Comparison of ENCODE assay signal across 11 cellular contexts in genomic region chr10:80133221-80133620, GRCh38. TPM values are rescaled to one million over a fixed set of nuclear protein-coding genes. Genes with fewer than 3 reads are reported as not detected.
DNase-seq lines count a peak whose midpoint lies in the region; ATAC-seq and TF ChIP-seq lines count a peak whose summit lies in the region.
"Had no signal": no experiment of that assay in that cellular context is flagged by ENCODE, and none has a peak within 500 bp of the region (broad histone marks: within the 10 kb centered on the region; RNA-seq: fewer than 3 reads in every experiment).

No MANE protein-coding gene starts in this region.

- WGBS in mesendoderm (ENCODE audit: extremely low coverage, insufficient coverage, low lambda C conversion rate), result no CpG with 5 or more reads among the region's 6 CpGs

- intact Hi-C loops in PC-3 (cut with micrococcal nuclease), result no loop called here
- intact Hi-C loops in activated CD4-positive, alpha-beta T cell treated with anti-CD3 and anti-CD28 coated beads, Interleukin-2, amount 10 ng/mL, durations not matched to agents 24 days and 14 days (cut with micrococcal nuclease), result loop anchor here (5.0 kb wide), 1 partner anchor 76 kb away; no protein-coding TSS in a partner anchor

- H3K4ac ChIP-seq in mesendoderm (ENCODE audit: low read depth, low read length), result no peak overlapping the region

- no peak overlapping the region for H3K4me3 Mint-ChIP-seq in activated CD4-positive, alpha-beta T cell treated with anti-CD3 and anti-CD28 coated beads, Interleukin-2, amount 10 ng/mL, durations not matched to agents 24 days and 14 days
- H3K4me3 Mint-ChIP-seq: activated naive CD4-positive, alpha-beta T cell treated with anti-CD3 and anti-CD28 coated beads, Interleukin-2, amount 50 U/mL, for 24 hours had no signal

- TF ChIP-seq CTCF in PC-3 (conservative IDR thresholded peaks at IDR 0.05; ENCODE audit: low read depth, low read length) (no peak), thoracic aorta (IDR thresholded peaks at IDR 0.05) (no peak)

- peak overlapping the region; percentile 13 for H4K8ac ChIP-seq in mesendoderm (ENCODE audit: low read depth, low read length)

- ATAC-seq in PC-3, result no peak
- peak; percentile 39 for ATAC-seq in esophagus mucosa
- ATAC-seq in thoracic aorta (ENCODE audit: insufficient number of reproducible peaks, low FRiP score, low read depth), result no peak
- ATAC-seq: stimulated activated naive B cell treated with anti-CD40 and anti-IgM and Interleukin-4, amounts not matched to agents 10 μg/mL and 1 μg/mL and 100 μg/mL, for 72 hours had no signal

- H3K27ac Mint-ChIP-seq in activated CD4-positive, alpha-beta T cell treated with anti-CD3 and anti-CD28 coated beads, Interleukin-2, amount 10 ng/mL, durations not matched to agents 24 days and 14 days, result no peak overlapping the region
- H3K27ac Mint-ChIP-seq: activated naive CD4-positive, alpha-beta T cell treated with anti-CD3 and anti-CD28 coated beads, Interleukin-2, amount 50 U/mL, for 24 hours; stimulated activated naive B cell treated with anti-CD40 and anti-IgM and Interleukin-4, amounts not matched to agents 10 μg/mL and 1 μg/mL and 100 μg/mL, for 72 hours had no signal

- H2BK15ac ChIP-seq in mesendoderm (replicated peaks; ENCODE audit: low read depth), result no peak overlapping the region

- no peaks in the 10 kb centered on the region for H3K79me1 ChIP-seq in mesendoderm (ENCODE audit: low read length)

- H4K5ac ChIP-seq in mesendoderm (ENCODE audit: low read length), result no peak overlapping the region

- CTCF ChIA-PET in PC-3 (lab: Charles Lee), result interaction anchor here (1.4 kb wide), 1 partner anchor 89 kb away, joined by 4 read pairs; no protein-coding TSS in a partner anchor

- H3K4me2 ChIP-seq in PC-3 (ENCODE audit: low read length) (peak overlapping the region; percentile 86), mesendoderm (ENCODE audit: low read length) (no peak overlapping the region)

- no peaks in the 10 kb centered on the region for H4K20me1 ChIP-seq in PC-3 (ENCODE audit: low read length)

- no peaks in the 10 kb centered on the region for H3K79me2 ChIP-seq in PC-3 (ENCODE audit: low read length)
- no peaks in the 10 kb centered on the region for H3K79me2 ChIP-seq in mesendoderm (ENCODE audit: control insufficient read depth, insufficient read depth, low read length)

- H3K27me3 ChIP-seq in PC-3 (ENCODE audit: low read length) (peaks cover 22% of the 10 kb centered on the region), mesendoderm (ENCODE audit: insufficient read depth, low read length, poor library complexity) (no peaks in the 10 kb centered on the region), thoracic aorta (replicated peaks; ENCODE audit: insufficient read depth) (no peaks in the 10 kb centered on the region)

- H2AFZ ChIP-seq in PC-3 (ENCODE audit: low read length), result peak overlapping the region; percentile 88

- H3K9me2 ChIP-seq in PC-3 (replicated peaks; ENCODE audit: low read length), result no peaks in the 10 kb centered on the region

- H3K27ac ChIP-seq in PC-3 (ENCODE audit: low read length), result no peak overlapping the region
- no peak overlapping the region for H3K27ac ChIP-seq in mesendoderm (ENCODE audit: low read depth, low read length)
- H3K27ac ChIP-seq in thoracic aorta, result peak overlapping the region; percentile 44 to 61

- no peaks in the 10 kb centered on the region for H3K36me3 ChIP-seq in PC-3 (ENCODE audit: low read depth, low read length)
- no peaks in the 10 kb centered on the region for H3K36me3 ChIP-seq in mesendoderm (ENCODE audit: control insufficient read depth, insufficient read depth, low read length)
- no peaks in the 10 kb centered on the region for H3K36me3 ChIP-seq in thoracic aorta

- peak overlapping the region; percentile 66 for H3K4me3 ChIP-seq in PC-3 (ENCODE audit: low read length)
- no peak overlapping the region for H3K4me3 ChIP-seq in mesendoderm (ENCODE audit: low read length)
- H3K4me3 ChIP-seq in thoracic aorta, result peak overlapping the region; percentile 82

- peak; percentile 47 for DNase-seq in PC-3
- DNase-seq in mesendoderm, result no peak
- no peak for DNase-seq in thoracic aorta (ENCODE audit: low spot score)
- DNase-seq in activated CD4-positive, alpha-beta T cell treated with anti-CD3 and anti-CD28 coated beads, Interleukin-2, amount 10 ng/mL, durations not matched to agents 24 days and 14 days, result no peak
- no peak for DNase-seq in LoVo (ENCODE audit: low spot score)
- no peak for DNase-seq in SKM-1 (lab: John Stamatoyannopoulos, UW; ENCODE audit: unreplicated experiment)
- no peak for DNase-seq in GOT3 (lab: John Stamatoyannopoulos, UW)
- DNase-seq: NCI-H526; stimulated activated naive B cell treated with anti-CD40 and anti-IgM and Interleukin-4, amounts not matched to agents 10 μg/mL and 1 μg/mL and 100 μg/mL, for 72 hours had no signal

- peak overlapping the region; percentile 77 for H3K18ac ChIP-seq in mesendoderm (ENCODE audit: low read length)

- POLR2A ChIA-PET in PC-3 (lab: Charles Lee; ENCODE audit: unreplicated experiment), result interaction anchor here (0.6 kb wide), 2 partner anchors 25 to 1067 kb away, joined by 3 read pairs; no protein-coding TSS in a partner anchor

- peak overlapping the region; percentile 44 for H3K56ac ChIP-seq in mesendoderm (ENCODE audit: low read length)

- BruUV-seq in PC-3 (replicated peaks; lab: Mats Ljungman, UMichigan), result no TSS peak

- H3K4me1 Mint-ChIP-seq in activated CD4-positive, alpha-beta T cell treated with anti-CD3 and anti-CD28 coated beads, Interleukin-2, amount 10 ng/mL, durations not matched to agents 24 days and 14 days, result peaks cover 3% of the 10 kb centered on the region

- peaks cover 35% of the 10 kb centered on the region for H3K27me3 Mint-ChIP-seq in activated CD4-positive, alpha-beta T cell treated with anti-CD3 and anti-CD28 coated beads, Interleukin-2, amount 10 ng/mL, durations not matched to agents 24 days and 14 days

- H3K23ac ChIP-seq in mesendoderm (ENCODE audit: low read length), result no peak overlapping the region

- H2BK120ac ChIP-seq in mesendoderm (ENCODE audit: low read depth, low read length), result no peak overlapping the region

- H3K4me1 ChIP-seq in PC-3 (ENCODE audit: insufficient read depth, low read length) (peaks cover 14% of the 10 kb centered on the region), mesendoderm (ENCODE audit: control insufficient read depth, low read depth, low read length) (no peaks in the 10 kb centered on the region), thoracic aorta (ENCODE audit: control insufficient read depth in 1 of 2, low read depth in 2 of 2) (peaks cover 3 to 35% of the 10 kb centered on the region in 2 donors)

- H3K9ac ChIP-seq in PC-3 (ENCODE audit: low read length) (no peak overlapping the region), mesendoderm (ENCODE audit: low read length) (no peak overlapping the region)

- H2AK5ac ChIP-seq in mesendoderm (ENCODE audit: low read length), result no peak overlapping the region

- H2BK5ac ChIP-seq in mesendoderm (ENCODE audit: low read length), result no peak overlapping the region

- H3K36me3 Mint-ChIP-seq in activated CD4-positive, alpha-beta T cell treated with anti-CD3 and anti-CD28 coated beads, Interleukin-2, amount 10 ng/mL, durations not matched to agents 24 days and 14 days (ENCODE audit: low read depth), result no peaks in the 10 kb centered on the region
- H3K36me3 Mint-ChIP-seq: activated naive CD4-positive, alpha-beta T cell treated with anti-CD3 and anti-CD28 coated beads, Interleukin-2, amount 50 U/mL, for 24 hours; stimulated activated naive B cell treated with anti-CD40 and anti-IgM and Interleukin-4, amounts not matched to agents 10 μg/mL and 1 μg/mL and 100 μg/mL, for 72 hours had no signal

- no peaks in the 10 kb centered on the region for H3F3A ChIP-seq in PC-3 (ENCODE audit: low read length, unreplicated experiment)

- H3K9me3 Mint-ChIP-seq in activated CD4-positive, alpha-beta T cell treated with anti-CD3 and anti-CD28 coated beads, Interleukin-2, amount 10 ng/mL, durations not matched to agents 24 days and 14 days, result no peaks in the 10 kb centered on the region
- H3K9me3 Mint-ChIP-seq: activated naive CD4-positive, alpha-beta T cell treated with anti-CD3 and anti-CD28 coated beads, Interleukin-2, amount 50 U/mL, for 24 hours; stimulated activated naive B cell treated with anti-CD40 and anti-IgM and Interleukin-4, amounts not matched to agents 10 μg/mL and 1 μg/mL and 100 μg/mL, for 72 hours had no signal

- H3K9me3 ChIP-seq in PC-3 (ENCODE audit: low read length), result no peaks in the 10 kb centered on the region
- H3K9me3 ChIP-seq in thoracic aorta, result no peaks in the 10 kb centered on the region

RNA-seq across cellular contexts. Expression of gene PLAC9, which starts 0.7 kb away (rescaled TPM):
- total RNA-seq in PC-3 (2014; rRNA removed) (0.81 and 2.0 TPM in 2 replicates), esophagus mucosa (5.0 TPM), thoracic aorta (100 to 1,000 TPM in 1 of 2 donors, 10 to 100 TPM in 1; 42.7 to 123 TPM)
- 18.5 TPM for polyA plus RNA-seq in mesendoderm (2013, experiment 1 of 2)
- polyA plus RNA-seq in mesendoderm (2013, experiment 2 of 2), result 19.5 TPM
- not detected in 2 replicates for total RNA-seq in activated CD4-positive, alpha-beta T cell treated with anti-CD3 and anti-CD28 coated beads, Interleukin-2, amount 10 ng/mL, durations not matched to agents 24 days and 14 days

RNA-seq across cellular contexts. Expression of gene TMEM254, which starts 54.8 kb away (rescaled TPM):
- total RNA-seq in PC-3 (2014; rRNA removed), result 53.7 and 68.3 TPM in 2 replicates
- 46.8 TPM for total RNA-seq in esophagus mucosa
- polyA plus RNA-seq in mesendoderm (2013, experiment 1 of 2), result 19.6 TPM
- 20.5 TPM for polyA plus RNA-seq in mesendoderm (2013, experiment 2 of 2)
- 10 to 100 TPM in 1 of 2 donors, 1 to 10 TPM in 1; 5.1 to 10.7 TPM for total RNA-seq in thoracic aorta
- total RNA-seq in activated CD4-positive, alpha-beta T cell treated with anti-CD3 and anti-CD28 coated beads, Interleukin-2, amount 10 ng/mL, durations not matched to agents 24 days and 14 days, result 13.1 and 14.8 TPM in 2 replicates

Comparison
In these comparisons a context has a peak if more than half of its experiments do, and no peak if none do; other contexts are left out.
1. H3K27ac ChIP-seq: peak in thoracic aorta (2 of 2); none in PC-3 (single experiment) and mesendoderm (single experiment).